ENCODE assay signal across 18 cellular contexts in genomic region chr7:18133921-18134320, GRCh38.
DNase-seq lines count a peak whose midpoint lies in the region; ATAC-seq, FAIRE-seq and TF ChIP-seq lines count a peak whose summit lies in the region.
"Had no signal": no experiment of that assay in that cellular context is flagged by ENCODE, and none has a peak within 500 bp of the region (broad histone marks: within the 10 kb centered on the region; RNA-seq: fewer than 3 reads in every experiment).

No MANE protein-coding gene starts in this region.

- DNase-seq in H54 (ENCODE audit: insufficient read length, low spot score): no peak
- DNase-seq in NCI-H2227 (lab: John Stamatoyannopoulos, UW; ENCODE audit: unreplicated experiment): peak; percentile 36
- no peak for DNase-seq in K562 (ENCODE audit: extremely low read depth in 1 of 4, low spot score in 3 of 4)
- peak in 1 of 6 donors; percentile 22 for DNase-seq in pancreas
- DNase-seq in iPS-NIHi11 (ENCODE audit: low spot score): no peak
- no peak for DNase-seq in activated CD4-positive, alpha-beta memory T cell treated with anti-CD3 and anti-CD28 coated beads for 36 hours
- DNase-seq: C1 segment of cervical spinal cord; Calu3; CD4-positive, alpha-beta memory T cell; COR-L47; DMS53; EL; GDM1; GM23248; H9 had no signal

- H3K4me1 ChIP-seq in K562 (replicated peaks in 1 of 2; ENCODE audit: control insufficient read depth in 2 of 2, insufficient read depth in 2 of 2, low read length in 2 of 2): no peaks in the 10 kb centered on the region
- H3K4me1 ChIP-seq in pancreas: peaks cover 0 to 4% (median 0%) of the 10 kb centered on the region in 3 donors

- H3K4me3 ChIP-seq in K562 (no peak overlapping the region), pancreas (no peak overlapping the region)
- H3K4me3 ChIP-seq: GM12878, GM23248 had no signal

- H3K4me2 ChIP-seq in K562 (ENCODE audit: insufficient read depth, low read length): no peak overlapping the region

- H3K9me3 Mint-ChIP-seq in activated CD4-positive, alpha-beta memory T cell treated with anti-CD3 and anti-CD28 coated beads for 36 hours: no peaks in the 10 kb centered on the region
- H3K9me3 Mint-ChIP-seq: CD4-positive, alpha-beta memory T cell; H9 had no signal

- no peaks in the 10 kb centered on the region for H3K79me2 ChIP-seq in K562 (ENCODE audit: control insufficient read depth, insufficient read depth, low read length)

- intact Hi-C loops in K562 (cut with micrococcal nuclease) (no loop called here), pancreas (cut with DNase I) (no loop called here)
- intact Hi-C loops in activated CD4-positive, alpha-beta memory T cell treated with anti-CD3 and anti-CD28 coated beads for 36 hours (cut with micrococcal nuclease): no loop called here

- H2AFZ ChIP-seq in K562 (ENCODE audit: low read depth, low read length): peak overlapping the region; percentile 61
- H2AFZ ChIP-seq: GM23248 had no signal

- no peak for ATAC-seq in K562
- peak in 3 of 4 donors; percentile 34 to 97 (median 77) for ATAC-seq in pancreas
- ATAC-seq: GM12878, HCT116 had no signal

- H3K36me3 Mint-ChIP-seq in activated CD4-positive, alpha-beta memory T cell treated with anti-CD3 and anti-CD28 coated beads for 36 hours: no peaks in the 10 kb centered on the region
- H3K36me3 Mint-ChIP-seq: CD4-positive, alpha-beta memory T cell had no signal

- H3K27me3 ChIP-seq in K562 (ENCODE audit: control insufficient read depth in 2 of 2, insufficient read depth in 2 of 2, low read length in 2 of 2) (no peaks in the 10 kb centered on the region), pancreas (no peaks in the 10 kb centered on the region)

- H3K27ac ChIP-seq in K562 (ENCODE audit: extremely low read depth, low read depth, low read length) (no peak overlapping the region), pancreas (no peak overlapping the region)
- H3K27ac ChIP-seq: GM23248 had no signal

- peaks cover 2% of the 10 kb centered on the region for H3K27me3 Mint-ChIP-seq in activated CD4-positive, alpha-beta memory T cell treated with anti-CD3 and anti-CD28 coated beads for 36 hours

- H3K36me3 ChIP-seq in K562 (ENCODE audit: control insufficient read depth, insufficient read depth, low read length) (no peaks in the 10 kb centered on the region), pancreas (no peaks in the 10 kb centered on the region)

- TF ChIP-seq POLR2A in H54 (IDR thresholded peaks at IDR 0.05; ENCODE audit: low read depth, low read length) (no peak), K562 (conservative IDR thresholded peaks at IDR 0.05) (no peak)

- TF ChIP-seq RAD21 in K562 (CRISPR knock-in tag; conservative IDR thresholded peaks at IDR 0.05 in 1 of 2, IDR thresholded peaks at IDR 0.05 in 1 of 2): no peak

- H3K9ac ChIP-seq in K562 (ENCODE audit: insufficient read depth in 1 of 2, low read depth in 2 of 2, low read length in 2 of 2): no peak overlapping the region
- H3K9ac ChIP-seq: GM23248 had no signal

- H4K20me1 ChIP-seq in K562 (replicated peaks; ENCODE audit: control insufficient read depth, insufficient read depth, low read length): no peaks in the 10 kb centered on the region

- no TSS peak for BruUV-seq in K562 (replicated peaks; lab: Mats Ljungman, UMichigan)

- CTCF ChIA-PET in K562 (lab: Yijun Ruan, JAX; ENCODE audit: low intra/inter-chr PET ratio): no interaction called here
- CTCF ChIA-PET in activated CD4-positive, alpha-beta memory T cell treated with anti-CD3 and anti-CD28 coated beads for 36 hours (lab: Charles Lee): no interaction called here

- no peaks in the 10 kb centered on the region for H3K9me1 ChIP-seq in K562 (ENCODE audit: control insufficient read depth, insufficient read depth, low read length)

- no peak overlapping the region for H3K27ac Mint-ChIP-seq in activated CD4-positive, alpha-beta memory T cell treated with anti-CD3 and anti-CD28 coated beads for 36 hours
- H3K27ac Mint-ChIP-seq: CD4-positive, alpha-beta memory T cell; H9 had no signal

- WGBS in K562 (ENCODE audit: insufficient coverage, low coverage, missing lambda C conversion rate): 25% methylated on average over 3 of the region's 3 CpGs
- 58 to 69% methylated on average over 3 of the region's 3 CpGs for WGBS in pancreas, 2 donors

- TF ChIP-seq EP300 in K562 (IDR thresholded peaks at IDR 0.05; ENCODE audit: low read length): no peak

- H3K9me3 ChIP-seq in K562 (replicated peaks; ENCODE audit: control insufficient read depth, insufficient read depth, low read depth, low read length) (no peaks in the 10 kb centered on the region), pancreas (no peaks in the 10 kb centered on the region)

- H3K4me1 Mint-ChIP-seq in activated CD4-positive, alpha-beta memory T cell treated with anti-CD3 and anti-CD28 coated beads for 36 hours (ENCODE audit: low read depth): no peaks in the 10 kb centered on the region
- H3K4me1 Mint-ChIP-seq: CD4-positive, alpha-beta memory T cell; H9 had no signal

- no peak overlapping the region for H3K4me3 Mint-ChIP-seq in activated CD4-positive, alpha-beta memory T cell treated with anti-CD3 and anti-CD28 coated beads for 36 hours
- H3K4me3 Mint-ChIP-seq: CD4-positive, alpha-beta memory T cell; H9 had no signal

- POLR2A ChIA-PET in K562 (lab: Yijun Ruan, JAX): interaction anchor here (0.8 kb wide), 1 partner anchor 9 kb away, joined by 4 read pairs; no protein-coding TSS in a partner anchor
- POLR2A ChIA-PET in activated CD4-positive, alpha-beta memory T cell treated with anti-CD3 and anti-CD28 coated beads for 36 hours (lab: Charles Lee): no interaction called here

- in situ Hi-C loops in K562 (cut with MboI): no loop called here

- peak; percentile 36 for FAIRE-seq in H54 (lab: Jason Lieb, UNC)
- no peak for FAIRE-seq in K562 (lab: Jason Lieb, UNC)
- FAIRE-seq in pancreas (lab: Jason Lieb, UNC): no peak
- FAIRE-seq: GM12878, H1 had no signal

- TF ChIP-seq CTCF in K562 (IDR thresholded peaks at IDR 0.05 in 2 of 3, conservative IDR thresholded peaks at IDR 0.05 in 1 of 3; ENCODE audit: insufficient read depth in 2 of 3, low read depth in 1 of 3, low read length in 3 of 3) (no peak), pancreas (IDR thresholded peaks at IDR 0.05) (no peak)

TF ChIP-seq in K562, 482 proteins besides CTCF, POLR2A, EP300 and RAD21:
- TF ChIP-seq PPARD (CRISPR knock-in tag; IDR thresholded peaks at IDR 0.05) (no peak), NR4A1 (CRISPR knock-in tag; IDR thresholded peaks at IDR 0.05) (no peak), NR4A1 (tag; IDR thresholded peaks at IDR 0.05) (no peak), TSHZ1 (CRISPR knock-in tag; IDR thresholded peaks at IDR 0.05) (no peak), BACH1 (tag; IDR thresholded peaks at IDR 0.05) (no peak)
